In the genomic region with DNA sequence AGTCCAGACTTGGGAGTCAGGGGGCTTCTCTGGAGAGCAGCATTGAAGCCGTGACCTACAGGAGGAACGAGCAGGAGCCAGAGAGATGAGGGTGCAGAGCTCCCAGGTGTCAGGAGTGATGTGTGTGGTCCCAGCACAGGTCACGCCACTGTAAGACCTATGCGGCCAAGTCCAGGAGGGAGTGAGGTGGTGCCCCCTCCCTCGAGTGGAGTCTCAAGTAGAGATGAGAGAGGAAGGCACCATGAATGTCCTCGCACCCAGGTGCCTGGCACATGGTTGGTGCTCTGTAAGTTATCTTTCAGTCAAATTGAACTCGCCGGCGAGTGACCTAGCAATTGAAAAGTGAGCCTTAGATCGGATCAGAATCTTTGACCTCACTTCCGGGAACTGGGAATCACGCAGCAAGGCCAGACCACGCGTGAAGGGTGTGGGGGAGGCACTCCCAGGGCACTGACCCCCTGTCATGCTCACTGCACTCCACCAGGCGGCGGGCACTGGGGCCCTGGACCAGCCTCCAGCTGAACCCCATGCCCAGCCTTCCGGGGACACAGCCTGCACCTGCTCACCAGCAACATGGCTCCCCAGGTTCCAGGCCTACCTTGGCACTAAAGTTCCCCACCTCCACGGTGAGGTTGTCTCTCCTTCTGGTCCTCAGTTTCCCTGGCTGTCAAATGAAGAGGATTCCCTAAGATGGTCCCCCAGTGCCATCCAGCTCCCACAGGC, we compare ENCODE assay signal across 23 cellular contexts.
DNase-seq lines count a peak whose midpoint lies in the region; ATAC-seq and TF ChIP-seq lines count a peak whose summit lies in the region.
"Had no signal": no experiment of that assay in that cellular context is flagged by ENCODE, and none has a peak within 500 bp of the region (broad histone marks: within the 10 kb centered on the region; RNA-seq: fewer than 3 reads in every experiment).

No MANE protein-coding gene starts in this region.

- ATAC-seq in HG02642 (IDR thresholded peaks at IDR 0.05; ENCODE audit: poor library complexity, unreplicated experiment): no peak
- ATAC-seq: pancreas had no signal

- H3K36me3 Mint-ChIP-seq in activated T-cell treated with anti-CD3 and anti-CD28 coated beads, Interleukin-2, amount 50 U/mL, for 24 hours (ENCODE audit: low read depth): no peaks in the 10 kb centered on the region
- no peaks in the 10 kb centered on the region for H3K36me3 Mint-ChIP-seq in mesothelial cell of epicardium
- H3K36me3 Mint-ChIP-seq: immature natural killer cell had no signal

- H3K27ac Mint-ChIP-seq in activated T-cell treated with anti-CD3 and anti-CD28 coated beads, Interleukin-2, amount 50 U/mL, for 24 hours: no peak overlapping the region
- H3K27ac Mint-ChIP-seq in mesothelial cell of epicardium: no peak overlapping the region
- H3K27ac Mint-ChIP-seq: activated CD4-positive, alpha-beta T cell treated with anti-CD3 and anti-CD28 coated beads, Interleukin-2, amount 10 ng/mL, durations not matched to agents 7 days and 5 days; activated T-helper 2 cell treated with anti-CD3 and anti-CD28 coated beads, Interferon-gamma antibody, Interleukin-2, Interleukin-4, amounts not matched to agents 10 μg/mL and 5 μg/mL and 100 μg/mL, durations not matched to agents 14 hours and 24 hours and 36 hours; immature natural killer cell; stimulated activated naive CD8-positive, alpha-beta T cell treated with anti-CD3 and anti-CD28 coated beads, Interleukin-15, Interleukin-2, amounts not matched to agents 100 ng/mL and 50 ng/mL, for 24 hours had no signal

- peaks cover 3% of the 10 kb centered on the region for H3K27me3 Mint-ChIP-seq in activated T-cell treated with anti-CD3 and anti-CD28 coated beads, Interleukin-2, amount 50 U/mL, for 24 hours
- H3K27me3 Mint-ChIP-seq in mesothelial cell of epicardium (ENCODE audit: low read depth): peaks cover 18% of the 10 kb centered on the region
- H3K27me3 Mint-ChIP-seq: activated CD4-positive, alpha-beta T cell treated with anti-CD3 and anti-CD28 coated beads, Interleukin-2, amount 10 ng/mL, durations not matched to agents 7 days and 5 days; stimulated activated naive CD8-positive, alpha-beta T cell treated with anti-CD3 and anti-CD28 coated beads, Interleukin-15, Interleukin-2, amounts not matched to agents 100 ng/mL and 50 ng/mL, for 24 hours had no signal

- no peak overlapping the region for H3K4me3 Mint-ChIP-seq in activated T-cell treated with anti-CD3 and anti-CD28 coated beads, Interleukin-2, amount 50 U/mL, for 24 hours
- no peak overlapping the region for H3K4me3 Mint-ChIP-seq in mesothelial cell of epicardium
- H3K4me3 Mint-ChIP-seq: activated CD4-positive, alpha-beta T cell treated with anti-CD3 and anti-CD28 coated beads, Interleukin-2, amount 10 ng/mL, durations not matched to agents 7 days and 5 days; immature natural killer cell; stimulated activated naive CD8-positive, alpha-beta T cell treated with anti-CD3 and anti-CD28 coated beads, Interleukin-15, Interleukin-2, amounts not matched to agents 100 ng/mL and 50 ng/mL, for 24 hours had no signal

- TF ChIP-seq CTCF in mesothelial cell of epicardium (IDR thresholded peaks at IDR 0.05; ENCODE audit: unreplicated experiment): no peak

- H3K4me1 Mint-ChIP-seq in activated T-cell treated with anti-CD3 and anti-CD28 coated beads, Interleukin-2, amount 50 U/mL, for 24 hours (ENCODE audit: low read depth): no peaks in the 10 kb centered on the region
- peaks cover 4% of the 10 kb centered on the region for H3K4me1 Mint-ChIP-seq in mesothelial cell of epicardium
- H3K4me1 Mint-ChIP-seq: activated CD4-positive, alpha-beta T cell treated with anti-CD3 and anti-CD28 coated beads, Interleukin-2, amount 10 ng/mL, durations not matched to agents 7 days and 5 days; immature natural killer cell had no signal

- peak; percentile 16 for DNase-seq in activated T-cell treated with anti-CD3 and anti-CD28 coated beads, Interleukin-2, amount 50 U/mL, for 24 hours
- no peak for DNase-seq in activated T-cell treated with anti-CD3 and anti-CD28 coated beads, Interleukin-2, amount 50 U/mL, for 1 hour
- DNase-seq in ecto neural progenitor cell (ENCODE audit: low spot score): peak; percentile 43
- DNase-seq in mesothelial cell of epicardium (ENCODE audit: low spot score in 2 of 2, unreplicated experiment in 2 of 2): peak; percentile 6 to 36
- DNase-seq in ureter (ENCODE audit: low spot score): peak; percentile 17
- DNase-seq in NCI-H2227 (lab: John Stamatoyannopoulos, UW; ENCODE audit: unreplicated experiment): no peak
- DNase-seq in OCI-M1 (lab: John Stamatoyannopoulos, UW): no peak
- DNase-seq: 8988T; activated CD4-positive, alpha-beta T cell treated with anti-CD3 and anti-CD28 coated beads, Interleukin-2, amount 10 ng/mL, durations not matched to agents 7 days and 5 days; AML-193; cortex of kidney; DMS79 treated with DMSO at 0.1 percent for 48 hours; immature natural killer cell; NCI-H1417 treated with DMSO at 0.1 percent for 48 hours; NCI-H2171 treated with DMSO at 0.1 percent for 48 hours; NCI-H69; SHP77; stimulated activated CD4-positive, alpha-beta T cell treated with anti-CD3 and anti-CD28 coated beads, Interleukin-1b, Interleukin-23, amount 100 ng/mL, for 48 hours; T-helper 1 cell had no signal

- H3K9me3 Mint-ChIP-seq in activated T-cell treated with anti-CD3 and anti-CD28 coated beads, Interleukin-2, amount 50 U/mL, for 24 hours: peaks cover 10% of the 10 kb centered on the region
- peaks cover 4% of the 10 kb centered on the region for H3K9me3 Mint-ChIP-seq in mesothelial cell of epicardium

Comparison
In these comparisons a context has a peak if more than half of its experiments do, and no peak if none do; other contexts are left out.
1. DNase-seq: peak in activated T-cell treated with anti-CD3 and anti-CD28 coated beads, Interleukin-2, amount 50 U/mL, for 24 hours (single experiment), ecto neural progenitor cell (single experiment), mesothelial cell of epicardium (2 of 2) and ureter (single experiment); none in activated T-cell treated with anti-CD3 and anti-CD28 coated beads, Interleukin-2, amount 50 U/mL, for 1 hour (single experiment), NCI-H2227 (single experiment) and OCI-M1 (single experiment).